ENCODE assay signal across 1 cellular context in the genomic region with DNA sequence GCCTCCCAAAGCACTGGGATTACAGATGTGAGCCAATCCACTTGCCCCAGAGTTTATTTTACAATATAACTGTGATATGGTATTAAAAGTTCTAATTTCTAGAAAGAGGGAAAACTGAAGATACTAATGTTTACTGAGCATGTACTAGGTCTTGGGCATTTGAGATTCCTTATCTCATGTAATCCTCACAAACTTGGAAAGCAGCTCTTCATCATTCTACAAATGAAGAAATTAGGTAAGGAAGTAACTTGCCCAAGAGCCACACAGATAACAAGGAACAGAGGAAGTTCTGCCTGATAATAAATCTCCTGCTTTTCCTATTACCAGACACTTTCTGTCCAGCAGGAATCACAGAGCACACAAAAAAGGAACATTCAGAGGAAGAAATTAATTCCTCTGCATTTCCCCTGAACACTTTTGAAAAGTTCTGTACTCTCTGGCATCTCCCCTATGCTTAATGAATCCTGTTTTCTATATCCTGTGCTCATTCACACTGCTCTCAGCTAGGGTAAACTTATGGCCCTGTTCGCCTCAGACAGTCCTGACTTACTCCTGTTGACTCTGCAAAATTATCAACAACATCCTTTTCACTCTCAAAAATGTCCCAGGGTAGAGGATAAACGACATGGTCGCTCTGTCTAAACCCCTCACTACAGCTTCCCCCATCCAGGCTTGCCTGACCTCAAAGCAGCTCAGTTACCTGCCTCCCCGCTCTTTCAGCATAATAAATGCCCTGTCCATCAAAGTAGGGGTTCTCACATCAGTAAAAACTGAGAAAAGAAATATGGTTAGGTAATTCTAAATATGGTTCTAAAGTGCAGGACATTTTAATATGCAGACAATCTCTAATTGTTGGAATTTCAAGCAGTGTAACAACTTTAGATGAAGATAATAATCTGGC.
TF ChIP-seq lines count a peak whose summit lies in the region.

No MANE protein-coding gene starts in this region.

TF ChIP-seq in GM12878, 131 proteins besides CTCF, POLR2A, EP300 and RAD21:
- TF ChIP-seq, protein P1, sequence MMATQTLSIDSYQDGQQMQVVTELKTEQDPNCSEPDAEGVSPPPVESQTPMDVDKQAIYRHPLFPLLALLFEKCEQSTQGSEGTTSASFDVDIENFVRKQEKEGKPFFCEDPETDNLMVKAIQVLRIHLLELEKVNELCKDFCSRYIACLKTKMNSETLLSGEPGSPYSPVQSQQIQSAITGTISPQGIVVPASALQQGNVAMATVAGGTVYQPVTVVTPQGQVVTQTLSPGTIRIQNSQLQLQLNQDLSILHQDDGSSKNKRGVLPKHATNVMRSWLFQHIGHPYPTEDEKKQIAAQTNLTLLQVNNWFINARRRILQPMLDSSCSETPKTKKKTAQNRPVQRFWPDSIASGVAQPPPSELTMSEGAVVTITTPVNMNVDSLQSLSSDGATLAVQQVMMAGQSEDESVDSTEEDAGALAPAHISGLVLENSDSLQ (IDR thresholded peaks at IDR 0.05) = peak; percentile 66
- no peak for TF ChIP-seq POU2F2 (IDR thresholded peaks at IDR 0.05; ENCODE audit: borderline replicate concordance, low read depth, low read length)
